ENCODE assay signal across 32 cellular contexts in genomic region chr12:39297946-39298345, GRCh38.
"Had no signal": no experiment of that assay in that cellular context is flagged by ENCODE, and none has a peak within 500 bp of the region (broad histone marks: within the 10 kb centered on the region; RNA-seq: fewer than 3 reads in every experiment).

No MANE protein-coding gene starts in this region.

- H3K4me1 Mint-ChIP-seq: activated B cell treated with CpG ODN at 0.5 μM for 24 hours; activated T-helper 17 cell treated with anti-CD3 and anti-CD28 coated beads, Interleukin-2, amount 50 U/mL, for 72 hours; T-helper 17 cell had no signal

- DNase-seq: activated B cell treated with CpG ODN at 0.5 μM for 24 hours; activated CD4-positive, alpha-beta T cell treated with anti-CD3 and anti-CD28 coated beads for 48 hours; activated CD4-positive, alpha-beta T cell treated with anti-CD3 and anti-CD28 coated beads, Interleukin-2, amount 50 U/mL, for 1 hour; activated CD4-positive, alpha-beta T cell treated with anti-CD3 and anti-CD28 coated beads, Interleukin-2, amount 50 U/mL, for 48 hours; activated CD8-positive, alpha-beta memory T cell treated with anti-CD3 and anti-CD28 coated beads for 24 hours; activated CD8-positive, alpha-beta T cell treated with anti-CD3 and anti-CD28 coated beads for 36 hours; activated effector memory CD4-positive, alpha-beta T cell treated with Interleukin-2 at 50 U/mL for 16 hours; activated gamma-delta T cell treated with Interleukin-2 at 50 U/mL for 16 hours; activated naive CD4-positive, alpha-beta T cell treated with anti-CD3 and anti-CD28 coated beads, Interleukin-2, amount 50 U/mL, for 16 hours; activated naive CD4-positive, alpha-beta T cell treated with Interleukin-2 at 50 U/mL for 16 hours; activated T-cell treated with anti-CD3 and anti-CD28 coated beads, Interleukin-2, amount 50 U/mL, for 4 hours; amniotic stem cell; anterior cingulate cortex; brain microvascular endothelial cell; dorsolateral prefrontal cortex; effector memory CD4-positive, alpha-beta T cell; endodermal cell; foreskin keratinocyte; gastrocnemius medialis; glutamatergic neuron; T-helper 1 cell; T-helper 17 cell; T1000; WERI-Rb-1 had no signal

- H3K27me3 Mint-ChIP-seq: activated B cell treated with CpG ODN at 0.5 μM for 24 hours; activated CD8-positive, alpha-beta T cell treated with anti-CD3 and anti-CD28 coated beads for 36 hours; activated naive CD8-positive, alpha-beta T cell; activated T-helper 17 cell treated with anti-CD3 and anti-CD28 coated beads, Interleukin-2, amount 50 U/mL, for 72 hours; central memory CD8-positive, alpha-beta T cell; dendritic cell treated with granulocyte-macrophage colony-stimulating factor and Interleukin-4, amounts not matched to agents 40 ng/mL and 50 ng/mL, for 4 days; T-helper 17 cell had no signal

- H3K9me3 Mint-ChIP-seq: activated T-cell treated with anti-CD3 and anti-CD28 coated beads, Interleukin-2, amount 50 U/mL, for 4 hours; activated T-helper 17 cell treated with anti-CD3 and anti-CD28 coated beads, Interleukin-2, amount 50 U/mL, for 72 hours; central memory CD8-positive, alpha-beta T cell; dendritic cell treated with granulocyte-macrophage colony-stimulating factor and Interleukin-4, amounts not matched to agents 40 ng/mL and 50 ng/mL, for 4 days had no signal

- H3K27ac Mint-ChIP-seq: activated B cell treated with CpG ODN at 0.5 μM for 24 hours; activated CD8-positive, alpha-beta T cell treated with anti-CD3 and anti-CD28 coated beads for 36 hours; activated naive CD8-positive, alpha-beta T cell; activated T-helper 17 cell treated with anti-CD3 and anti-CD28 coated beads, Interleukin-2, amount 50 U/mL, for 72 hours; dendritic cell treated with granulocyte-macrophage colony-stimulating factor and Interleukin-4, amounts not matched to agents 40 ng/mL and 50 ng/mL, for 4 days; endodermal cell; T-helper 17 cell; T-helper 2 cell treated with Interferon-gamma antibody and Interleukin-4, amounts not matched to agents 5 μg/mL and 100 μg/mL, for 36 hours had no signal

- H3K4me3 Mint-ChIP-seq: activated B cell treated with CpG ODN at 0.5 μM for 24 hours; activated CD8-positive, alpha-beta T cell treated with anti-CD3 and anti-CD28 coated beads for 36 hours; activated naive CD8-positive, alpha-beta T cell; activated T-cell treated with anti-CD3 and anti-CD28 coated beads, Interleukin-2, amount 50 U/mL, for 4 hours; activated T-helper 17 cell treated with anti-CD3 and anti-CD28 coated beads, Interleukin-2, amount 50 U/mL, for 72 hours; central memory CD8-positive, alpha-beta T cell; dendritic cell treated with granulocyte-macrophage colony-stimulating factor and Interleukin-4, amounts not matched to agents 40 ng/mL and 50 ng/mL, for 4 days; endodermal cell; T-helper 17 cell; T-helper 2 cell treated with Interferon-gamma antibody and Interleukin-4, amounts not matched to agents 5 μg/mL and 100 μg/mL, for 36 hours had no signal

- ATAC-seq: activated CD4-positive, CD25-positive, alpha-beta regulatory T cell treated with anti-CD3 and anti-CD28 coated beads, Interleukin-2, amount 50 U/mL, for 24 hours; activated CD8-positive, alpha-beta T cell treated with anti-CD3 and anti-CD28 coated beads for 36 hours; activated T-cell treated with anti-CD3 and anti-CD28 coated beads, Interleukin-2, amount 50 U/mL, for 4 hours; activated T-helper 17 cell treated with anti-CD3 and anti-CD28 coated beads, Interleukin-2, amount 50 U/mL, for 72 hours; esophagus mucosa; foreskin keratinocyte; gastrocnemius medialis; T-helper 17 cell had no signal

- H3K4me3 ChIP-seq: coronary artery, dorsolateral prefrontal cortex, gastrocnemius medialis had no signal
